12 cellular contexts compared by ENCODE assay signal in genomic region chr1:206035027-206035426, GRCh38. TPM values are rescaled to one million over a fixed set of nuclear protein-coding genes. Genes with fewer than 3 reads are reported as not detected.
A peak's percentile ranks its signal among the peaks of the same experiment; 100 is the strongest.
DNase-seq lines count a peak whose midpoint lies in the region; ATAC-seq and TF ChIP-seq lines count a peak whose summit lies in the region.
"Had no signal": no experiment of that assay in that cellular context is flagged by ENCODE, and none has a peak within 500 bp of the region (broad histone marks: within the 10 kb centered on the region; RNA-seq: fewer than 3 reads in every experiment).

No MANE protein-coding gene starts in this region.

- DNase-seq in DMS53 (lab: John Stamatoyannopoulos, UW), result peak; percentile 56
- DNase-seq in KBM-7, result peak; percentile 83
- peak; percentile 30 for DNase-seq in OCI-LY7 (ENCODE audit: low spot score)
- peak; percentile 47 to 53 (median 48) for DNase-seq in mucosa of descending colon
- DNase-seq in stimulated activated CD4-positive, alpha-beta T cell treated with anti-CD3 and anti-CD28 coated beads, Interleukin-12 subunit alpha, Interleukin-12 subunit beta, amount 100 ng/mL, for 4 hours, result no peak
- no peak for DNase-seq in H7
- no peak for DNase-seq in GM10266 (ENCODE audit: extremely low spot score)
- DNase-seq: NCI-H1694 treated with DMSO at 0.1 percent for 48 hours, retina had no signal

- H3K79me2 ChIP-seq in OCI-LY7 (ENCODE audit: insufficient read depth, low read depth, low read length), result no peaks in the 10 kb centered on the region

- intact Hi-C loops in OCI-LY7 (cut with micrococcal nuclease; ENCODE audit: unreplicated experiment), result no loop called here
- intact Hi-C loops in mucosa of descending colon (cut with DNase I, micrococcal nuclease), result no loop called here

- ATAC-seq in mucosa of descending colon, result peak; percentile 71
- no peak for ATAC-seq in GM18868 (IDR thresholded peaks at IDR 0.05; ENCODE audit: unreplicated experiment)

- no peak overlapping the region for H3K27ac ChIP-seq in OCI-LY7 (ENCODE audit: low read depth, low read length, poor library complexity, severe bottlenecking)
- H3K27ac ChIP-seq: cardiac muscle cell had no signal

- in situ Hi-C loops in KBM-7 (cut with MboI; ENCODE audit: low pct_unique_long_range_greater_than_20kb, low sequenced_read_pairs), result no loop called here

- peak overlapping the region; percentile 75; the same call in 1 of the 2 replicates for H2AFZ ChIP-seq in OCI-LY7 (ENCODE audit: low read length)

- no TSS peak for BruUV-seq in OCI-LY7 (replicated peaks; lab: Mats Ljungman, UMichigan)

- H3K9me2 ChIP-seq in OCI-LY7 (ENCODE audit: insufficient read depth, low read length), result no peaks in the 10 kb centered on the region

- H3K4me2 ChIP-seq in OCI-LY7 (ENCODE audit: low read length), result peak overlapping the region; percentile 43

- no peaks in the 10 kb centered on the region for H4K20me1 ChIP-seq in OCI-LY7 (ENCODE audit: insufficient read depth, low read length)

- TF ChIP-seq CTCF in OCI-LY7 (conservative IDR thresholded peaks at IDR 0.05; ENCODE audit: low read length), result no peak
- TF ChIP-seq CTCF in mucosa of descending colon (IDR thresholded peaks at IDR 0.05), result no peak
- no peak for TF ChIP-seq CTCF in GM10266 (IDR thresholded peaks at IDR 0.05; ENCODE audit: control insufficient read depth, insufficient read depth, low read depth, missing control alignments)

- no peaks in the 10 kb centered on the region; the same call in 1 of the 2 replicates for H3K36me3 ChIP-seq in OCI-LY7 (ENCODE audit: insufficient read depth, low read length)
- H3K36me3 ChIP-seq in mucosa of descending colon (ENCODE audit: low read depth), result no peaks in the 10 kb centered on the region
- no peaks in the 10 kb centered on the region for H3K36me3 ChIP-seq in H7 (replicated peaks; ENCODE audit: control insufficient read depth, insufficient read depth, low read length)
- H3K36me3 ChIP-seq: cardiac muscle cell had no signal

- no peaks in the 10 kb centered on the region; the same call in 1 of the 2 replicates for H3K27me3 ChIP-seq in H7 (ENCODE audit: control insufficient read depth, insufficient read depth, low read length)
- H3K27me3 ChIP-seq: cardiac muscle cell had no signal

- POLR2A ChIA-PET in OCI-LY7 (lab: Charles Lee), result interaction anchor here (0.5 to 1.2 kb wide), 4 partner anchors 11 to 749 kb away, joined by 3 to 5 read pairs (median 3); no protein-coding TSS in a partner anchor

- no peak overlapping the region for H3K4me3 ChIP-seq in OCI-LY7 (ENCODE audit: low read depth, low read length, poor library complexity, severe bottlenecking)
- no peak overlapping the region for H3K4me3 ChIP-seq in mucosa of descending colon
- H3K4me3 ChIP-seq in H7 (ENCODE audit: insufficient read depth, low read depth, low read length), result no peak overlapping the region
- H3K4me3 ChIP-seq: cardiac muscle cell had no signal

- peaks cover 78% of the 10 kb centered on the region for H3K4me1 ChIP-seq in OCI-LY7 (ENCODE audit: insufficient read depth, low read length, poor library complexity, severe bottlenecking)
- H3K4me1 ChIP-seq in mucosa of descending colon (ENCODE audit: low read depth), result no peaks in the 10 kb centered on the region

- no peaks in the 10 kb centered on the region for H3K9me3 ChIP-seq in OCI-LY7 (ENCODE audit: low read length)
- no peaks in the 10 kb centered on the region for H3K9me3 ChIP-seq in mucosa of descending colon

- CTCF ChIA-PET in OCI-LY7 (lab: Charles Lee; ENCODE audit: unreplicated experiment), result no interaction called here

RNA-seq across cellular contexts. Expression of gene CTSE, which starts 11.3 kb away (rescaled TPM):
- not detected in 2 replicates for total RNA-seq in OCI-LY7 (2014; rRNA removed; shearing (Covaris generic))
- not detected in 2 replicates for total RNA-seq in OCI-LY7 (2022)
- total RNA-seq in mucosa of descending colon, result 10 to 100 TPM in 2 of 3 donors, 1 to 10 TPM in 1; 6.5 to 26.1 (median 17.7) TPM
- total RNA-seq in H7 (2014; rRNA removed; shearing (Covaris generic)), result not detected in 2 replicates
- total RNA-seq: cardiac muscle cell, fibroblast of villous mesenchyme had no signal

RNA-seq across cellular contexts. Expression of gene RHEX, which starts 17.9 kb away (rescaled TPM):
- 5.0 and 6.4 TPM in 2 replicates for total RNA-seq in OCI-LY7 (2014; rRNA removed; shearing (Covaris generic))
- total RNA-seq in OCI-LY7 (2022) (9.9 and 10.0 TPM in 2 replicates), mucosa of descending colon (1 to 10 TPM in 2 of 3 donors, under 1 TPM in 1; 0.38 to 4.8 (median 3.9) TPM)
- not detected in 2 replicates for total RNA-seq in H7 (2014; rRNA removed; shearing (Covaris generic))
- total RNA-seq: fibroblast of villous mesenchyme had no signal

RNA-seq across cellular contexts. Expression of gene RAB7B, which starts 31.8 kb away (rescaled TPM):
- not detected in 2 replicates for total RNA-seq in OCI-LY7 (2014; rRNA removed; shearing (Covaris generic))
- not detected in 2 replicates for total RNA-seq in OCI-LY7 (2022)
- 1 to 10 TPM in 1 of 3 donors, under 1 TPM in 2; 0.69 to 1.3 (median 0.76) TPM for total RNA-seq in mucosa of descending colon
- total RNA-seq in H7 (2014; rRNA removed; shearing (Covaris generic)), result not detected in 2 replicates

Comparison
In these comparisons a context has a peak if more than half of its experiments do, and no peak if none do; other contexts are left out.
1. DNase-seq: peak in DMS53 (single experiment), KBM-7 (single experiment), OCI-LY7 (single experiment) and mucosa of descending colon (3 of 3); none in stimulated activated CD4-positive, alpha-beta T cell treated with anti-CD3 and anti-CD28 coated beads, Interleukin-12 subunit alpha, Interleukin-12 subunit beta, amount 100 ng/mL, for 4 hours (single experiment), H7 (single experiment) and GM10266 (single experiment).